ENCODE assay signal across 19 cellular contexts in the genomic region with DNA sequence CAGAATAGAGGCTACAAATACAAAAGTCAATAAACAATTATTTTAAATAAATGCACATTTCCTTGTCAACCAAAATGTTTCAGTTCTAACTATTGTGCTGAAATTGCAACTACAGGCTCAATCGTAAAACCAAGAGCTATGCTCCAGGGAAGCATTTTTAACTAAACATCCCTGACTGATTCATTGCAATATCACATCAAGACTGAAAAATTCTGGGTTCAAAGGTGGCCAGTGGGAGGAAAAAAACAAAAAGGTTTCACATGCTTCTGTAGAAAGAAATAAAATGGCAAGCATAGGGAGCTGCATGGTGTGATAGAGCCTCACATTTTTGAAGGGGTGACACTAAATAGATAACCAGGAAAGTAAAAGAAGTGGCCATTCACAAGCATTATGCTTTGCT.
"Had no signal": no experiment of that assay in that cellular context is flagged by ENCODE, and none has a peak within 500 bp of the region (broad histone marks: within the 10 kb centered on the region; RNA-seq: fewer than 3 reads in every experiment).

No MANE protein-coding gene starts in this region.

- H3K36me3 Mint-ChIP-seq: activated naive CD8-positive, alpha-beta T cell treated with anti-CD3 and anti-CD28 coated beads, Interleukin-2, amount 10 ng/mL, durations not matched to agents 7 days and 5 days; memory B cell; natural killer cell had no signal

- H3K27ac Mint-ChIP-seq: activated B cell treated with CpG ODN at 0.5 μM for 24 hours; activated CD8-positive, alpha-beta T cell treated with anti-CD3 and anti-CD28 coated beads for 36 hours; activated naive CD8-positive, alpha-beta T cell treated with anti-CD3 and anti-CD28 coated beads, Interleukin-2, amount 10 ng/mL, durations not matched to agents 7 days and 5 days; memory B cell; natural killer cell; T-helper 17 cell had no signal

- H3K27ac ChIP-seq: left lung, parathyroid adenoma, sigmoid colon, thoracic aorta, upper lobe of right lung had no signal

- H3K27me3 ChIP-seq: left lung, sigmoid colon, upper lobe of right lung had no signal

- H3K4me3 Mint-ChIP-seq: activated B cell treated with CpG ODN at 0.5 μM for 24 hours; activated CD8-positive, alpha-beta T cell treated with anti-CD3 and anti-CD28 coated beads for 36 hours; activated naive CD8-positive, alpha-beta T cell treated with anti-CD3 and anti-CD28 coated beads, Interleukin-2, amount 10 ng/mL, durations not matched to agents 7 days and 5 days; memory B cell; natural killer cell; T-helper 17 cell had no signal

- H3K4me3 ChIP-seq: left lung, sigmoid colon, thoracic aorta, upper lobe of right lung had no signal

- H3K4me1 ChIP-seq: left lung, parathyroid adenoma, sigmoid colon, upper lobe of right lung had no signal

- ATAC-seq: activated CD8-positive, alpha-beta T cell treated with anti-CD3 and anti-CD28 coated beads for 36 hours; left lung; natural killer cell; T-helper 17 cell; upper lobe of right lung had no signal

- H3K36me3 ChIP-seq: left lung, sigmoid colon, thoracic aorta, upper lobe of right lung had no signal

- H3K9me3 ChIP-seq: left lung, sigmoid colon, thoracic aorta, upper lobe of right lung had no signal

- DNase-seq: activated B cell treated with CpG ODN at 0.5 μM for 24 hours; activated CD4-positive, alpha-beta T cell treated with anti-CD3 and anti-CD28 coated beads for 48 hours; activated CD8-positive, alpha-beta memory T cell treated with anti-CD3 and anti-CD28 coated beads, Interleukin-2, amount 50 U/mL, for 48 hours; activated CD8-positive, alpha-beta T cell treated with anti-CD3 and anti-CD28 coated beads for 36 hours; activated gamma-delta T cell treated with Interleukin-2 at 50 U/mL for 16 hours; activated naive CD8-positive, alpha-beta T cell treated with anti-CD3 and anti-CD28 coated beads, Interleukin-2, amount 10 ng/mL, durations not matched to agents 7 days and 5 days; anterior cingulate cortex; erythroblast; islet precursor cell; left lung; natural killer cell; sigmoid colon; stimulated activated CD4-positive, alpha-beta T cell treated with anti-CD3 and anti-CD28 coated beads, Interleukin-12 subunit alpha, Interleukin-12 subunit beta, amount 100 ng/mL, for 4 hours; stimulated activated CD4-positive, alpha-beta T cell treated with anti-CD3 and anti-CD28 coated beads, Interleukin-2, amount 100 ng/mL, for 24 hours; T-helper 17 cell; upper lobe of right lung had no signal

- H3K4me1 Mint-ChIP-seq: activated B cell treated with CpG ODN at 0.5 μM for 24 hours; activated naive CD8-positive, alpha-beta T cell treated with anti-CD3 and anti-CD28 coated beads, Interleukin-2, amount 10 ng/mL, durations not matched to agents 7 days and 5 days; memory B cell; natural killer cell; T-helper 17 cell had no signal

- H3K27me3 Mint-ChIP-seq: activated B cell treated with CpG ODN at 0.5 μM for 24 hours; activated CD8-positive, alpha-beta T cell treated with anti-CD3 and anti-CD28 coated beads for 36 hours; activated naive CD8-positive, alpha-beta T cell treated with anti-CD3 and anti-CD28 coated beads, Interleukin-2, amount 10 ng/mL, durations not matched to agents 7 days and 5 days; memory B cell; T-helper 17 cell had no signal

- H3K9me3 Mint-ChIP-seq: activated B cell treated with CpG ODN at 0.5 μM for 24 hours; activated CD8-positive, alpha-beta T cell treated with anti-CD3 and anti-CD28 coated beads for 36 hours; activated naive CD8-positive, alpha-beta T cell treated with anti-CD3 and anti-CD28 coated beads, Interleukin-2, amount 10 ng/mL, durations not matched to agents 7 days and 5 days; memory B cell; natural killer cell had no signal
